ENCODE assay signal across 22 cellular contexts in the genomic region with DNA sequence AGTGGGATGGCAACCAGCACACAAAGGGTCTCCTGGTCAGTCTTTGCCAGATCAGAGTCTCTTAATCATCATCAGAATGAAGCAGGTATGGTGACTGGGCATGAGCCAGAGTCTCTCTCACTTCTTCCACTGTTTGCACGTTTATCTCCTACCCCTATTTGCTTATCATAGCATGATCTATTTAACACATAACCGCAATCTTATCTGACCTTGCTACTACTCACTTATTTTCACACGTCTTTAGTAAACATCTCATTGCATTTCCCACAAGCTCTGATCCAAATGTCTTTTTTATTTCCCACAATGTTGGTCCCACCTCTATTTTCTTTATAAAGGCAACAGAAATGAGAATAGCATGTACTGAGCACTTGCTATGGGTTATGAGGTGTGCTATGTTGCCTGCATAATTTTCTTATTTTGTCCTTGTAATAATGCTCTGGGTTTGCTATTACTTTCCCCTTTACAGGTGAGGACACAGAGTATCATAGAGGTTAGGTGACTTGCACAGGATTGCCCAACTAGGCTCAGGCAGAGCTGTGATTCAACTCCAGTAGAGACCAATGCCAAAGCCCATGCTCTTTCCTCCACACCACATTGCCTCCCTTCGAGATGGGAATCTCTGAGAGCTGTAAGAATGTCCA. TPM values are rescaled to one million over a fixed set of nuclear protein-coding genes. Genes with fewer than 3 reads are reported as not detected.
DNase-seq lines count a peak whose midpoint lies in the region; ATAC-seq and TF ChIP-seq lines count a peak whose summit lies in the region.
"Had no signal": no experiment of that assay in that cellular context is flagged by ENCODE, and none has a peak within 500 bp of the region (broad histone marks: within the 10 kb centered on the region; RNA-seq: fewer than 3 reads in every experiment).

No MANE protein-coding gene starts in this region.

- peaks cover 51% of the 10 kb centered on the region for H3K4me1 Mint-ChIP-seq in activated T-cell treated with anti-CD3 and anti-CD28 coated beads, Interleukin-2, amount 50 U/mL, for 4 hours (ENCODE audit: low read depth)
- H3K4me1 Mint-ChIP-seq in stimulated activated memory B cell treated with anti-CD40 and anti-IgM and Interleukin-4, amounts not matched to agents 10 μg/mL and 1 μg/mL and 100 μg/mL, for 72 hours, result no peaks in the 10 kb centered on the region

- TF ChIP-seq CTCF in RWPE2 (IDR thresholded peaks at IDR 0.05; ENCODE audit: poor library complexity, severe bottlenecking), result no peak
- TF ChIP-seq CTCF in foreskin keratinocyte (conservative IDR thresholded peaks at IDR 0.05), result no peak

- H3K36me3 ChIP-seq in RWPE2 (ENCODE audit: low read depth), result no peaks in the 10 kb centered on the region
- H3K36me3 ChIP-seq: upper lobe of left lung, WERI-Rb-1 had no signal

- H3K9me3 Mint-ChIP-seq in activated T-cell treated with anti-CD3 and anti-CD28 coated beads, Interleukin-2, amount 50 U/mL, for 4 hours, result peaks cover 15% of the 10 kb centered on the region
- no peaks in the 10 kb centered on the region for H3K9me3 Mint-ChIP-seq in stimulated activated memory B cell treated with anti-CD40 and anti-IgM and Interleukin-4, amounts not matched to agents 10 μg/mL and 1 μg/mL and 100 μg/mL, for 72 hours

- H3K27me3 ChIP-seq in RWPE2 (ENCODE audit: insufficient read depth, poor library complexity, severe bottlenecking), result no peaks in the 10 kb centered on the region
- no peaks in the 10 kb centered on the region for H3K27me3 ChIP-seq in foreskin keratinocyte
- H3K27me3 ChIP-seq: upper lobe of left lung had no signal

- peak; percentile 49 to 56 for ATAC-seq in activated T-cell treated with anti-CD3 and anti-CD28 coated beads, Interleukin-2, amount 50 U/mL, for 4 hours
- ATAC-seq in RWPE2 (ENCODE audit: low read depth) (peak; percentile 41; the same call in 1 of the 3 replicates), foreskin keratinocyte (peak; percentile 10), Right ventricle myocardium inferior (no peak), HG02973 (IDR thresholded peaks at IDR 0.05; ENCODE audit: unreplicated experiment) (no peak)
- peak; percentile 18 for ATAC-seq in stimulated activated memory B cell treated with anti-CD40 and anti-IgM and Interleukin-4, amounts not matched to agents 10 μg/mL and 1 μg/mL and 100 μg/mL, for 72 hours
- ATAC-seq: Panc1 had no signal

- no peak overlapping the region for H3K27ac Mint-ChIP-seq in stimulated activated memory B cell treated with anti-CD40 and anti-IgM and Interleukin-4, amounts not matched to agents 10 μg/mL and 1 μg/mL and 100 μg/mL, for 72 hours
- H3K27ac Mint-ChIP-seq: activated T-helper 2 cell treated with anti-CD3 and anti-CD28 coated beads, Interferon-gamma antibody, Interleukin-2, Interleukin-4, amounts not matched to agents 10 μg/mL and 5 μg/mL and 100 μg/mL, durations not matched to agents 14 hours and 24 hours and 36 hours had no signal

- intact Hi-C loops in Right ventricle myocardium inferior (cut with DNase I), result no loop called here

- no peaks in the 10 kb centered on the region for H3K9me3 ChIP-seq in RWPE2 (ENCODE audit: severe bottlenecking)
- H3K9me3 ChIP-seq: upper lobe of left lung had no signal

- H3K27me3 Mint-ChIP-seq in activated T-cell treated with anti-CD3 and anti-CD28 coated beads, Interleukin-2, amount 50 U/mL, for 4 hours (ENCODE audit: low read depth), result no peaks in the 10 kb centered on the region
- no peaks in the 10 kb centered on the region for H3K27me3 Mint-ChIP-seq in stimulated activated memory B cell treated with anti-CD40 and anti-IgM and Interleukin-4, amounts not matched to agents 10 μg/mL and 1 μg/mL and 100 μg/mL, for 72 hours

- H3K4me3 Mint-ChIP-seq in activated T-cell treated with anti-CD3 and anti-CD28 coated beads, Interleukin-2, amount 50 U/mL, for 4 hours, result no peak overlapping the region
- H3K4me3 Mint-ChIP-seq in stimulated activated memory B cell treated with anti-CD40 and anti-IgM and Interleukin-4, amounts not matched to agents 10 μg/mL and 1 μg/mL and 100 μg/mL, for 72 hours, result no peak overlapping the region

- H3K4me1 ChIP-seq in RWPE2 (ENCODE audit: insufficient read depth, poor library complexity, severe bottlenecking), result no peaks in the 10 kb centered on the region
- no peaks in the 10 kb centered on the region for H3K4me1 ChIP-seq in foreskin keratinocyte
- H3K4me1 ChIP-seq: upper lobe of left lung had no signal

- no peak overlapping the region for H3K4me3 ChIP-seq in RWPE2 (ENCODE audit: severe bottlenecking)
- H3K4me3 ChIP-seq: upper lobe of left lung had no signal

- DNase-seq in activated T-cell treated with anti-CD3 and anti-CD28 coated beads, Interleukin-2, amount 50 U/mL, for 4 hours, result no peak
- no peak for DNase-seq in activated T-cell treated with anti-CD3 and anti-CD28 coated beads for 4 hours
- no peak for DNase-seq in RWPE2 (ENCODE audit: low spot score)
- DNase-seq in foreskin keratinocyte, result no peak
- DNase-seq in Right ventricle myocardium inferior (ENCODE audit: missing footprints), result no peak
- DNase-seq in NCI-H1930 (lab: John Stamatoyannopoulos, UW), result no peak
- DNase-seq: amniotic stem cell; cortex of kidney; head of caudate nucleus; NCI-H2107; NCI-H510A treated with DMSO at 0.1 percent for 48 hours; NK-92 treated with Interleukin-12 subunit alpha and Interleukin-12 subunit beta, amount 100 ng/mL, for 24 hours; retina; stimulated activated CD4-positive, alpha-beta T cell treated with anti-CD3 and anti-CD28 coated beads, Interleukin-4, amount 100 ng/mL, for 24 hours; upper lobe of left lung; WERI-Rb-1 had no signal

- H3K27ac ChIP-seq in RWPE2 (ENCODE audit: poor library complexity, severe bottlenecking) (no peak overlapping the region), foreskin keratinocyte (no peak overlapping the region)
- H3K27ac ChIP-seq: upper lobe of left lung, WERI-Rb-1 had no signal

- H3K36me3 Mint-ChIP-seq in activated T-cell treated with anti-CD3 and anti-CD28 coated beads, Interleukin-2, amount 50 U/mL, for 4 hours (ENCODE audit: insufficient read depth), result no peaks in the 10 kb centered on the region
- H3K36me3 Mint-ChIP-seq in stimulated activated memory B cell treated with anti-CD40 and anti-IgM and Interleukin-4, amounts not matched to agents 10 μg/mL and 1 μg/mL and 100 μg/mL, for 72 hours, result no peaks in the 10 kb centered on the region

RNA-seq across cellular contexts. Expression of gene IL7R, which starts 39.7 kb away (rescaled TPM):
- 10 to 100 TPM; 53.5 to 65.8 (median 54.7) TPM for total RNA-seq in activated T-cell treated with anti-CD3 and anti-CD28 coated beads, Interleukin-2, amount 50 U/mL, for 4 hours
- 4.5 and 6.7 TPM in 2 replicates for total RNA-seq in foreskin keratinocyte
- polyA plus RNA-seq in foreskin keratinocyte, result 1.2 and 2.1 TPM in 2 replicates
- total RNA-seq in Right ventricle myocardium inferior, result 0.65 TPM
- total RNA-seq: G401, H1 had no signal
- polyA plus RNA-seq: H1 had no signal

Comparison
In these comparisons a context has a peak if more than half of its experiments do, and no peak if none do; other contexts are left out.
1. ATAC-seq: peak in activated T-cell treated with anti-CD3 and anti-CD28 coated beads, Interleukin-2, amount 50 U/mL, for 4 hours (2 of 2), RWPE2 (single experiment), foreskin keratinocyte (single experiment) and stimulated activated memory B cell treated with anti-CD40 and anti-IgM and Interleukin-4, amounts not matched to agents 10 μg/mL and 1 μg/mL and 100 μg/mL, for 72 hours (single experiment); none in Right ventricle myocardium inferior (single experiment) and HG02973 (single experiment).